In genomic region chr21:37071561-37072238, GRCh38 we compare ENCODE assay signal across 8 cellular contexts. TPM values are rescaled to one million over a fixed set of nuclear protein-coding genes. Genes with fewer than 3 reads are reported as not detected.
DNase-seq lines count a peak whose midpoint lies in the region; ATAC-seq and FAIRE-seq lines count a peak whose summit lies in the region.

No MANE protein-coding gene starts in this region.

- no peaks in the 10 kb centered on the region for H3K9me3 ChIP-seq in MG63

- no peaks in the 10 kb centered on the region for H3K9me3 Mint-ChIP-seq in activated T-cell treated with anti-CD3 and anti-CD28 coated beads, Interleukin-2, amount 50 U/mL, for 72 hours

- no peaks in the 10 kb centered on the region for H3K27me3 ChIP-seq in MG63

- peak overlapping the region; percentile 91 for H3K27ac Mint-ChIP-seq in activated T-cell treated with anti-CD3 and anti-CD28 coated beads, Interleukin-2, amount 50 U/mL, for 72 hours

- no peaks in the 10 kb centered on the region; the same call in 1 of the 2 replicates for H3K36me3 ChIP-seq in MG63

- H3K4me3 Mint-ChIP-seq in activated T-cell treated with anti-CD3 and anti-CD28 coated beads, Interleukin-2, amount 50 U/mL, for 72 hours: peak overlapping the region; percentile 82 to 87

- FAIRE-seq in frontal cortex (lab: Jason Lieb, UNC): no peak

- ATAC-seq in activated T-cell treated with anti-CD3 and anti-CD28 coated beads, Interleukin-2, amount 50 U/mL, for 72 hours (replicated peaks in 1 of 2): no peak
- no peak for ATAC-seq in GM19328 (IDR thresholded peaks at IDR 0.05; ENCODE audit: unreplicated experiment)

- H3K4me3 ChIP-seq in MG63: peak overlapping the region; percentile 85

- peak; percentile 79 for DNase-seq in G401 (ENCODE audit: low spot score)
- DNase-seq in MG63: peak; percentile 45
- DNase-seq in activated T-cell treated with anti-CD3 and anti-CD28 coated beads, Interleukin-2, amount 50 U/mL, for 72 hours: peak in 1 of 2 donors; percentile 3
- DNase-seq in frontal cortex (ENCODE audit: low spot score in 2 of 2): peak; percentile 10 to 18
- DNase-seq in occipital lobe (lab: John Stamatoyannopoulos, UW): peak; percentile 24
- no peak for DNase-seq in NCI-H526 treated with DMSO at 0.1 percent for 48 hours (lab: John Stamatoyannopoulos, UW)
- no peak for DNase-seq in DMS114 treated with DMSO at 0.1 percent for 48 hours (lab: John Stamatoyannopoulos, UW; ENCODE audit: unreplicated experiment)

- H3K4me1 Mint-ChIP-seq in activated T-cell treated with anti-CD3 and anti-CD28 coated beads, Interleukin-2, amount 50 U/mL, for 72 hours (ENCODE audit: low read depth): peaks cover 50% of the 10 kb centered on the region

- H3K36me3 Mint-ChIP-seq in activated T-cell treated with anti-CD3 and anti-CD28 coated beads, Interleukin-2, amount 50 U/mL, for 72 hours (ENCODE audit: insufficient read depth in 2 of 2): peaks cover 4 to 18% of the 10 kb centered on the region in 2 donors

- in situ Hi-C loops in G401 (cut with HindIII; ENCODE audit: low sequenced_read_pairs): no loop called here

- no peaks in the 10 kb centered on the region for H3K27me3 Mint-ChIP-seq in activated T-cell treated with anti-CD3 and anti-CD28 coated beads, Interleukin-2, amount 50 U/mL, for 72 hours (ENCODE audit: low read depth)

RNA-seq across cellular contexts. Expression of gene PIGP, which starts 1.2 kb away (rescaled TPM):
- total RNA-seq in G401 (2014; rRNA removed; shearing (Covaris generic)): 33.1 and 56.1 TPM in 2 replicates
- 35.8 and 47.6 TPM in 2 replicates for total RNA-seq in MG63 (2014; rRNA removed; shearing (Covaris generic); ENCODE audit: low replicate concordance)
- 10 to 100 TPM; 15.0 to 17.0 TPM for total RNA-seq in activated T-cell treated with anti-CD3 and anti-CD28 coated beads, Interleukin-2, amount 50 U/mL, for 72 hours
- 5.7 TPM for total RNA-seq in frontal cortex
- 7.6 TPM for total RNA-seq in occipital lobe

RNA-seq across cellular contexts. Expression of gene TTC3, which starts 1.4 kb away (rescaled TPM):
- total RNA-seq in G401 (2014; rRNA removed; shearing (Covaris generic)): 61.5 and 123 TPM in 2 replicates
- total RNA-seq in MG63 (2014; rRNA removed; shearing (Covaris generic); ENCODE audit: low replicate concordance): 61.0 and 130 TPM in 2 replicates
- 10 to 100 TPM; 62.4 to 65.8 TPM for total RNA-seq in activated T-cell treated with anti-CD3 and anti-CD28 coated beads, Interleukin-2, amount 50 U/mL, for 72 hours
- total RNA-seq in frontal cortex (740 TPM), occipital lobe (956 TPM)

Comparison
In these comparisons a context has a peak if more than half of its experiments do, and no peak if none do; other contexts are left out.
1. DNase-seq: peak in G401 (single experiment), MG63 (single experiment), frontal cortex (2 of 2) and occipital lobe (single experiment); none in NCI-H526 treated with DMSO at 0.1 percent for 48 hours (single experiment) and DMS114 treated with DMSO at 0.1 percent for 48 hours (single experiment).